In the genomic region with DNA sequence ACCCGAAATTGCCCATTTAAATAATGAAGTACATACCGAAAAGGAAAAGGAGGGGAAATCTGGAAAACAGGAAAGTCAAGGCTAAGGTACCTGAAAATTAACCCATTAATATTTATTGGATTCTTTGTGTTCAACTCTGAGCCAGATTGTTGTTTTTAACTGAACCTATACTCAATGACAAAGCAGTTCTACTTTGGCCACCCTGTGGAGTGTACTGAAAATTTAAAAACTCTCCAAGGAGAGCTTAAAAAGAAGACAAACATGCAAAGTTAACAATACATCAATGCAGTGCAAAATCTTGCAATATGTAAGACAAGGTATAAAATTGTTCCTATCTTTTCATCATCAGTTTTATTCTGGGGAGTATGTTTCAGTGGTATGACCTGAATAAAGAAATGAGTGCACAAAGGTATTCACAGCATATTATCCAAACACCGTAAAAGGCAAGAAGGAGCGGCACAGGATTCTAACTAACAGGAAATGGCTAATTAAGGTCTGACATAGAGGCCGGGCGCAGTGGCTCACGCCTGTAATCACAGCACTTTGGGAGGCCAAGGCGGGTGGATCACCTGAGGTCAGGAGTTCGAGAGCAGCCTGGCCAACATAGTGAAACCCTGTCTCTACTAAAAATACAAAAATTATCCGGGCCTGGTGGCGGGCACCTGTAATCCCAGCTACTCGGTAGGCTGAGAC, we compare ENCODE assay signal across 10 cellular contexts. TPM values are rescaled to one million over a fixed set of nuclear protein-coding genes. Genes with fewer than 3 reads are reported as not detected.
DNase-seq lines count a peak whose midpoint lies in the region; ATAC-seq and TF ChIP-seq lines count a peak whose summit lies in the region.
"Had no signal": no experiment of that assay in that cellular context is flagged by ENCODE, and none has a peak within 500 bp of the region (broad histone marks: within the 10 kb centered on the region; RNA-seq: fewer than 3 reads in every experiment).

No MANE protein-coding gene starts in this region.

- no peak for ATAC-seq in GM18498 (IDR thresholded peaks at IDR 0.05; ENCODE audit: unreplicated experiment)

- H3K27ac Mint-ChIP-seq in activated T-cell treated with anti-CD3 and anti-CD28 coated beads, Interleukin-2, amount 50 U/mL, for 24 hours = peak overlapping the region; percentile 88
- no peak overlapping the region for H3K27ac Mint-ChIP-seq in mesothelial cell of epicardium

- TF ChIP-seq CTCF in mesothelial cell of epicardium (IDR thresholded peaks at IDR 0.05; ENCODE audit: unreplicated experiment) = no peak
- no peak for TF ChIP-seq CTCF in tibial artery (IDR thresholded peaks at IDR 0.05)

- intact Hi-C loops in tibial artery (cut with DNase I; ENCODE audit: low total_unique reads) = no loop called here

- no peak overlapping the region for H3K9ac ChIP-seq in adipocyte (ENCODE audit: low read length)

- H3K36me3 ChIP-seq in adipocyte (ENCODE audit: control insufficient read depth, insufficient read depth, low read length, severe bottlenecking) (no peaks in the 10 kb centered on the region), tibial artery (no peaks in the 10 kb centered on the region)

- H3K27ac ChIP-seq in tibial artery = no peak overlapping the region

- peaks cover 7% of the 10 kb centered on the region for H3K27me3 Mint-ChIP-seq in activated T-cell treated with anti-CD3 and anti-CD28 coated beads, Interleukin-2, amount 50 U/mL, for 24 hours
- peaks cover 96% of the 10 kb centered on the region for H3K27me3 Mint-ChIP-seq in mesothelial cell of epicardium (ENCODE audit: low read depth)

- H3K4me3 ChIP-seq in adipocyte (ENCODE audit: low read length) = peak overlapping the region; percentile 76
- H3K4me3 ChIP-seq in tibial artery = peak overlapping the region; percentile 68 to 86

- peaks cover 10% of the 10 kb centered on the region for H3K36me3 Mint-ChIP-seq in activated T-cell treated with anti-CD3 and anti-CD28 coated beads, Interleukin-2, amount 50 U/mL, for 24 hours (ENCODE audit: low read depth)
- H3K36me3 Mint-ChIP-seq in mesothelial cell of epicardium = peaks cover 5% of the 10 kb centered on the region

- peaks cover 5% of the 10 kb centered on the region for H3K9me3 Mint-ChIP-seq in activated T-cell treated with anti-CD3 and anti-CD28 coated beads, Interleukin-2, amount 50 U/mL, for 24 hours
- peaks cover 7% of the 10 kb centered on the region for H3K9me3 Mint-ChIP-seq in mesothelial cell of epicardium

- H3K4me1 ChIP-seq in adipocyte (ENCODE audit: control insufficient read depth, insufficient read depth, low read length) (peaks cover 3% of the 10 kb centered on the region), tibial artery (peaks cover 0 to 6% (median 0%) of the 10 kb centered on the region in 4 donors)

- H3K9me3 ChIP-seq in adipocyte (ENCODE audit: control insufficient read depth, low read length) = peaks cover 10% of the 10 kb centered on the region
- no peaks in the 10 kb centered on the region for H3K9me3 ChIP-seq in tibial artery

- peaks cover 64% of the 10 kb centered on the region for H3K4me1 Mint-ChIP-seq in activated T-cell treated with anti-CD3 and anti-CD28 coated beads, Interleukin-2, amount 50 U/mL, for 24 hours (ENCODE audit: low read depth)
- H3K4me1 Mint-ChIP-seq in mesothelial cell of epicardium = peaks cover 3% of the 10 kb centered on the region

- no peak for DNase-seq in activated T-cell treated with anti-CD3 and anti-CD28 coated beads, Interleukin-2, amount 50 U/mL, for 24 hours
- DNase-seq in activated T-cell treated with anti-CD3 and anti-CD28 coated beads, Interleukin-2, amount 50 U/mL, for 48 hours = no peak
- DNase-seq in adipocyte (ENCODE audit: low read depth) (no peak), mesothelial cell of epicardium (ENCODE audit: low spot score in 2 of 2, unreplicated experiment in 2 of 2) (no peak), tibial artery (no peak), NAMALWA (ENCODE audit: low spot score) (no peak)
- no peak for DNase-seq in stimulated activated CD8-positive, alpha-beta memory T cell treated with anti-CD3 and anti-CD28 coated beads, Interleukin-4, amount 100 ng/mL, for 48 hours
- DNase-seq: Karpas-422 had no signal

- H3K27me3 ChIP-seq in adipocyte (replicated peaks; ENCODE audit: control insufficient read depth, insufficient read depth, low read length) (peaks cover 13% of the 10 kb centered on the region), tibial artery (no peaks in the 10 kb centered on the region)

- peak overlapping the region; percentile 88 for H3K4me3 Mint-ChIP-seq in activated T-cell treated with anti-CD3 and anti-CD28 coated beads, Interleukin-2, amount 50 U/mL, for 24 hours
- H3K4me3 Mint-ChIP-seq in mesothelial cell of epicardium = peak overlapping the region; percentile 60

RNA-seq across cellular contexts. Expression of a gene that starts 1.7 kb away (rescaled TPM):
- total RNA-seq in mesothelial cell of epicardium = 0.16 to 0.36 TPM (median 0.25 TPM) in 3 replicates
- total RNA-seq: RPMI7951 had no signal
